18 cellular contexts compared by ENCODE assay signal in genomic region chr5:81005708-81006107, GRCh38. TPM values are rescaled to one million over a fixed set of nuclear protein-coding genes. Genes with fewer than 3 reads are reported as not detected.
"Had no signal": no experiment of that assay in that cellular context is flagged by ENCODE, and none has a peak within 500 bp of the region (broad histone marks: within the 10 kb centered on the region; RNA-seq: fewer than 3 reads in every experiment).

No MANE protein-coding gene starts in this region.

- H3K27ac ChIP-seq: body of pancreas, lower lobe of right lung, parathyroid adenoma, upper lobe of left lung, VCaP had no signal

- H3K9me3 ChIP-seq: body of pancreas, lower lobe of right lung, Peyer's patch, upper lobe of left lung had no signal

- H3K27ac Mint-ChIP-seq: mesothelial cell of epicardium; stimulated activated memory B cell treated with anti-CD40 and anti-IgM and Interleukin-4, amounts not matched to agents 10 μg/mL and 1 μg/mL and 100 μg/mL, for 72 hours had no signal

- H3K36me3 Mint-ChIP-seq: mesothelial cell of epicardium; stimulated activated memory B cell treated with anti-CD40 and anti-IgM and Interleukin-4, amounts not matched to agents 10 μg/mL and 1 μg/mL and 100 μg/mL, for 72 hours had no signal

- H3K4me3 ChIP-seq: body of pancreas, lower lobe of right lung, Peyer's patch, upper lobe of left lung had no signal

- H3K36me3 ChIP-seq: lower lobe of right lung, Peyer's patch, upper lobe of left lung had no signal

- DNase-seq: activated CD4-positive, alpha-beta T cell treated with anti-CD3 and anti-CD28 coated beads for 48 hours; activated effector memory CD4-positive, alpha-beta T cell treated with anti-CD3 and anti-CD28 coated beads, Interleukin-2, amount 50 U/mL, for 16 hours; amniotic stem cell; body of pancreas; central memory CD4-positive, alpha-beta T cell; hippocampal formation; lower lobe of right lung; Peyer's patch; retina; SHP77 treated with DMSO at 0.1 percent for 48 hours; small intestine; T-helper 9 cell; upper lobe of left lung had no signal

- H3K27me3 ChIP-seq: body of pancreas, Peyer's patch, upper lobe of left lung had no signal

- H3K4me1 ChIP-seq: body of pancreas, lower lobe of right lung, parathyroid adenoma, Peyer's patch, upper lobe of left lung had no signal

- H3K9me3 Mint-ChIP-seq: stimulated activated memory B cell treated with anti-CD40 and anti-IgM and Interleukin-4, amounts not matched to agents 10 μg/mL and 1 μg/mL and 100 μg/mL, for 72 hours had no signal

- H3K4me3 Mint-ChIP-seq: mesothelial cell of epicardium; stimulated activated memory B cell treated with anti-CD40 and anti-IgM and Interleukin-4, amounts not matched to agents 10 μg/mL and 1 μg/mL and 100 μg/mL, for 72 hours had no signal

- H2AFZ ChIP-seq: parathyroid adenoma had no signal

- H3K79me2 ChIP-seq: parathyroid adenoma had no signal

- H3K4me1 Mint-ChIP-seq: mesothelial cell of epicardium had no signal

- ATAC-seq: body of pancreas; lower lobe of right lung; stimulated activated memory B cell treated with anti-CD40 and anti-IgM and Interleukin-4, amounts not matched to agents 10 μg/mL and 1 μg/mL and 100 μg/mL, for 72 hours had no signal

- H3K9ac ChIP-seq: parathyroid adenoma had no signal

RNA-seq across cellular contexts. Expression of gene RASGRF2, which starts 45.5 kb away (rescaled TPM):
- total RNA-seq: myocyte had no signal
